ENCODE assay signal across 8 cellular contexts in genomic region chr1:39105061-39105840, GRCh38.
DNase-seq lines count a peak whose midpoint lies in the region; ATAC-seq and TF ChIP-seq lines count a peak whose summit lies in the region.

No MANE protein-coding gene starts in this region.

- peaks cover 21 to 28% of the 10 kb centered on the region in 2 donors for H3K4me1 Mint-ChIP-seq in natural killer cell

- no peak for TF ChIP-seq CTCF in natural killer cell (IDR thresholded peaks at IDR 0.05)

- no peaks in the 10 kb centered on the region for H3K36me3 ChIP-seq in NT2/D1 (ENCODE audit: insufficient read depth, insufficient read length, low read length)
- H3K36me3 ChIP-seq in thymus (ENCODE audit: control insufficient read depth, insufficient read depth), result no peaks in the 10 kb centered on the region

- peak overlapping the region; percentile 82 for H3K27ac ChIP-seq in thymus (ENCODE audit: low read depth)

- WGBS in thymus, result 1% methylated on average over 116 of the region's 116 CpGs

- no peaks in the 10 kb centered on the region for H3K9me3 Mint-ChIP-seq in natural killer cell

- H3K4me3 ChIP-seq in NT2/D1 (ENCODE audit: insufficient read length, low read depth) (peak overlapping the region; percentile 78), thymus (ENCODE audit: low read length) (peak overlapping the region; percentile 66)

- H3K9me3 ChIP-seq in NT2/D1 (ENCODE audit: insufficient read depth, low read length) (no peaks in the 10 kb centered on the region), thymus (ENCODE audit: control insufficient read depth) (no peaks in the 10 kb centered on the region)

- no peaks in the 10 kb centered on the region for H3K36me3 Mint-ChIP-seq in natural killer cell

- H3K4me1 ChIP-seq in NT2/D1 (ENCODE audit: insufficient read depth, insufficient read length), result peaks cover 10% of the 10 kb centered on the region
- H3K4me1 ChIP-seq in thymus (ENCODE audit: control insufficient read depth, insufficient read depth, low read length), result peaks cover 8% of the 10 kb centered on the region

- DNase-seq in ELR (ENCODE audit: low read depth) (peak; percentile 75), NT2/D1 (ENCODE audit: low read depth, low spot score) (no peak), fibroblast of peridontal ligament (ENCODE audit: extremely low read depth) (peak; percentile 39), natural killer cell (peak; percentile 39), GDM1 (lab: John Stamatoyannopoulos, UW) (no peak)
- DNase-seq in activated T-helper 1 cell treated with anti-CD3 and anti-CD28 coated beads, Interleukin-2, amount 50 U/mL, for 16 hours (ENCODE audit: low read depth in 1 of 2, low spot score in 1 of 2), result peak; percentile 21 to 47

- peak overlapping the region in 1 of 2 donors; percentile 68 for H3K27ac Mint-ChIP-seq in natural killer cell

- intact Hi-C loops in natural killer cell (cut with micrococcal nuclease), result loop anchor here (10.0 kb wide), 1 partner anchor 310 kb away; no protein-coding TSS in a partner anchor

- H3K4me3 Mint-ChIP-seq in natural killer cell, result peak overlapping the region; percentile 87

- ATAC-seq in HG02623 (IDR thresholded peaks at IDR 0.05; ENCODE audit: unreplicated experiment), result peak; percentile 41
- ATAC-seq in natural killer cell, result peak; percentile 82 to 87 (median 84)

- peaks cover 9 to 10% of the 10 kb centered on the region in 2 donors for H3K27me3 Mint-ChIP-seq in natural killer cell (ENCODE audit: low read depth in 2 of 2)

- peak overlapping the region; percentile 96 for H3K9ac ChIP-seq in NT2/D1 (ENCODE audit: insufficient read length, low read depth)

- H3K27me3 ChIP-seq in NT2/D1 (ENCODE audit: insufficient read depth, insufficient read length) (no peaks in the 10 kb centered on the region), thymus (ENCODE audit: control insufficient read depth, insufficient read depth) (peaks cover 5% of the 10 kb centered on the region)

Comparison
In these comparisons a context has a peak if more than half of its experiments do, and no peak if none do; other contexts are left out.
1. DNase-seq: peak in ELR (single experiment), activated T-helper 1 cell treated with anti-CD3 and anti-CD28 coated beads, Interleukin-2, amount 50 U/mL, for 16 hours (2 of 2), fibroblast of peridontal ligament (single experiment) and natural killer cell (single experiment); none in NT2/D1 (single experiment) and GDM1 (single experiment).